ENCODE assay signal across 23 cellular contexts in genomic region chr2:190820416-190820815, GRCh38.
"Had no signal": no experiment of that assay in that cellular context is flagged by ENCODE, and none has a peak within 500 bp of the region (broad histone marks: within the 10 kb centered on the region; RNA-seq: fewer than 3 reads in every experiment).

No MANE protein-coding gene starts in this region.

- ATAC-seq: activated T-cell treated with anti-CD3 and anti-CD28 coated beads, Interleukin-2, amount 50 U/mL, for 4 hours; T-helper 17 cell had no signal

- H3K4me3 Mint-ChIP-seq: activated B cell treated with CpG ODN at 0.5 μM for 24 hours; activated CD4-positive, alpha-beta memory T cell treated with anti-CD3 and anti-CD28 coated beads for 36 hours; activated CD4-positive, alpha-beta T cell treated with anti-CD3 and anti-CD28 coated beads, Interleukin-2, amount 10 ng/mL, durations not matched to agents 24 days and 14 days; activated naive CD4-positive, alpha-beta T cell treated with anti-CD3 and anti-CD28 coated beads, Interleukin-2, amount 10 ng/mL, durations not matched to agents 7 days and 5 days; activated naive CD8-positive, alpha-beta T cell treated with anti-CD3 and anti-CD28 coated beads for 36 hours; activated T-cell treated with anti-CD3 and anti-CD28 coated beads, Interleukin-2, amount 50 U/mL, for 4 hours; T-helper 17 cell had no signal

- H3K4me1 Mint-ChIP-seq: activated B cell treated with CpG ODN at 0.5 μM for 24 hours; activated CD4-positive, alpha-beta T cell treated with anti-CD3 and anti-CD28 coated beads, Interleukin-2, amount 10 ng/mL, durations not matched to agents 24 days and 14 days; activated naive CD4-positive, alpha-beta T cell treated with anti-CD3 and anti-CD28 coated beads, Interleukin-2, amount 10 ng/mL, durations not matched to agents 7 days and 5 days; activated naive CD8-positive, alpha-beta T cell treated with anti-CD3 and anti-CD28 coated beads for 36 hours; T-helper 17 cell had no signal

- H3K27ac ChIP-seq: brain microvascular endothelial cell, cardiac muscle cell had no signal

- H3K4me3 ChIP-seq: cardiac muscle cell, MG63 had no signal

- H3K27me3 ChIP-seq: brain microvascular endothelial cell, cardiac muscle cell, MG63 had no signal

- DNase-seq: activated B cell treated with CpG ODN at 0.5 μM for 24 hours; activated CD4-positive, alpha-beta memory T cell treated with anti-CD3 and anti-CD28 coated beads for 36 hours; activated CD4-positive, alpha-beta T cell treated with anti-CD3 and anti-CD28 coated beads for 1 hour; activated CD4-positive, alpha-beta T cell treated with anti-CD3 and anti-CD28 coated beads, Interleukin-2, amount 10 ng/mL, durations not matched to agents 24 days and 14 days; activated CD8-positive, alpha-beta memory T cell treated with anti-CD3 and anti-CD28 coated beads for 24 hours; activated effector memory CD4-positive, alpha-beta T cell treated with anti-CD3 and anti-CD28 coated beads, Interleukin-2, amount 50 U/mL, for 16 hours; activated naive CD4-positive, alpha-beta T cell treated with anti-CD3 and anti-CD28 coated beads, Interleukin-2, amount 10 ng/mL, durations not matched to agents 7 days and 5 days; activated naive CD8-positive, alpha-beta T cell treated with anti-CD3 and anti-CD28 coated beads for 36 hours; activated T-cell treated with anti-CD3 and anti-CD28 coated beads, Interleukin-2, amount 50 U/mL, for 4 hours; brain microvascular endothelial cell; MV-4-11; NCI-H1092 treated with DMSO at 0.1 percent for 48 hours; NCI-H1417 treated with DMSO at 0.1 percent for 48 hours; NCI-H1694; NCI-H2029; NCI-H2107; NCI-H2171 treated with DMSO at 0.1 percent for 48 hours; NCI-H526; NCI-H774; T-helper 17 cell; T-helper 9 cell had no signal

- H3K36me3 Mint-ChIP-seq: activated CD4-positive, alpha-beta memory T cell treated with anti-CD3 and anti-CD28 coated beads for 36 hours; activated naive CD4-positive, alpha-beta T cell treated with anti-CD3 and anti-CD28 coated beads, Interleukin-2, amount 10 ng/mL, durations not matched to agents 7 days and 5 days had no signal

- H3K9me3 Mint-ChIP-seq: activated B cell treated with CpG ODN at 0.5 μM for 24 hours had no signal

- H3K27me3 Mint-ChIP-seq: activated B cell treated with CpG ODN at 0.5 μM for 24 hours; activated CD4-positive, alpha-beta memory T cell treated with anti-CD3 and anti-CD28 coated beads for 36 hours; activated naive CD4-positive, alpha-beta T cell treated with anti-CD3 and anti-CD28 coated beads, Interleukin-2, amount 10 ng/mL, durations not matched to agents 7 days and 5 days; activated naive CD8-positive, alpha-beta T cell treated with anti-CD3 and anti-CD28 coated beads for 36 hours; T-helper 17 cell had no signal

- H3K27ac Mint-ChIP-seq: activated B cell treated with CpG ODN at 0.5 μM for 24 hours; activated CD4-positive, alpha-beta memory T cell treated with anti-CD3 and anti-CD28 coated beads for 36 hours; activated CD4-positive, alpha-beta T cell treated with anti-CD3 and anti-CD28 coated beads, Interleukin-2, amount 10 ng/mL, durations not matched to agents 24 days and 14 days; activated naive CD4-positive, alpha-beta T cell treated with anti-CD3 and anti-CD28 coated beads, Interleukin-2, amount 10 ng/mL, durations not matched to agents 7 days and 5 days; activated naive CD8-positive, alpha-beta T cell treated with anti-CD3 and anti-CD28 coated beads for 36 hours; T-helper 17 cell had no signal

- H3K36me3 ChIP-seq: brain microvascular endothelial cell, cardiac muscle cell, MG63 had no signal
